ENCODE assay signal across 34 cellular contexts in genomic region chr6:100785982-100786381, GRCh38.
"Had no signal": no experiment of that assay in that cellular context is flagged by ENCODE, and none has a peak within 500 bp of the region (broad histone marks: within the 10 kb centered on the region; RNA-seq: fewer than 3 reads in every experiment).

No MANE protein-coding gene starts in this region.

- H3K27me3 Mint-ChIP-seq: activated CD4-positive, alpha-beta T cell treated with anti-CD3 and anti-CD28 coated beads for 36 hours; activated CD4-positive, alpha-beta T cell treated with anti-CD3 and anti-CD28 coated beads, Interleukin-2, amount 10 ng/mL, durations not matched to agents 7 days and 5 days; activated naive CD4-positive, alpha-beta T cell treated with anti-CD3 and anti-CD28 coated beads, Interleukin-2, amount 10 ng/mL, durations not matched to agents 7 days and 5 days; activated naive CD8-positive, alpha-beta T cell; activated naive CD8-positive, alpha-beta T cell treated with anti-CD3 and anti-CD28 coated beads, Interleukin-2, amount 50 U/mL, for 24 hours; central memory CD8-positive, alpha-beta T cell had no signal

- H3K9me3 Mint-ChIP-seq: activated CD4-positive, alpha-beta T cell treated with anti-CD3 and anti-CD28 coated beads, Interleukin-2, amount 10 ng/mL, durations not matched to agents 7 days and 5 days; activated naive CD4-positive, alpha-beta T cell treated with anti-CD3 and anti-CD28 coated beads, Interleukin-2, amount 10 ng/mL, durations not matched to agents 7 days and 5 days; activated T-cell treated with anti-CD3 and anti-CD28 coated beads, Interleukin-2, amount 50 U/mL, for 4 hours; activated T-helper 1 cell treated with anti-CD3 and anti-CD28 coated beads, Interleukin-12 subunit alpha, Interleukin-12 subunit beta, Interleukin-2, Interleukin-4 antibody, amounts not matched to agents 30 ng/mL and 10 ng/mL and 1 ng/mL, durations not matched to agents 14 hours and 24 hours and 36 hours; central memory CD8-positive, alpha-beta T cell; T-helper 1 cell treated with Interleukin-12 subunit alpha and Interleukin-12 subunit beta and Interleukin-4 antibody, amounts not matched to agents 30 μg/mL and 1 μg/mL, for 36 hours; T-helper 2 cell treated with Interferon-gamma antibody and Interleukin-4, amounts not matched to agents 5 μg/mL and 100 μg/mL, for 36 hours had no signal

- DNase-seq: activated CD4-positive, alpha-beta T cell treated with anti-CD3 and anti-CD28 coated beads for 36 hours; activated CD4-positive, alpha-beta T cell treated with anti-CD3 and anti-CD28 coated beads, Interleukin-2, amount 10 ng/mL, durations not matched to agents 7 days and 5 days; activated CD4-positive, alpha-beta T cell treated with anti-CD3 and anti-CD28 coated beads, Interleukin-2, amount 50 U/mL, for 48 hours; activated CD8-positive, alpha-beta memory T cell treated with anti-CD3 and anti-CD28 coated beads, Interleukin-2, amount 50 U/mL, for 4 hours; activated effector memory CD4-positive, alpha-beta T cell treated with Interleukin-2 at 50 U/mL for 16 hours; activated naive CD4-positive, alpha-beta T cell treated with anti-CD3 and anti-CD28 coated beads, Interleukin-2, amount 10 ng/mL, durations not matched to agents 7 days and 5 days; activated naive CD8-positive, alpha-beta T cell treated with anti-CD3 and anti-CD28 coated beads, Interleukin-2, amount 50 U/mL, for 24 hours; activated T-cell treated with anti-CD3 and anti-CD28 coated beads for 4 hours; activated T-cell treated with anti-CD3 and anti-CD28 coated beads, Interleukin-2, amount 50 U/mL, for 4 hours; aorta; brain microvascular endothelial cell; Kasumi-1; MG63; NCI-H1048; NCI-H1105 treated with DMSO at 0.1 percent for 48 hours; NCI-H1436; NCI-H1694; NCI-H1930; NCI-H2081 treated with DMSO at 0.1 percent for 48 hours; NCI-H345; NCI-H524 treated with DMSO at 0.1 percent for 48 hours; PC-3; Peyer's patch; RPMI8226; SHP77 treated with DMSO at 0.1 percent for 48 hours; SK-N-SH had no signal

- H3K4me1 ChIP-seq: Peyer's patch, SJSA1 had no signal

- H3K4me1 Mint-ChIP-seq: activated CD4-positive, alpha-beta T cell treated with anti-CD3 and anti-CD28 coated beads for 36 hours; central memory CD8-positive, alpha-beta T cell had no signal

- H3K4me3 Mint-ChIP-seq: activated CD4-positive, alpha-beta T cell treated with anti-CD3 and anti-CD28 coated beads for 36 hours; activated CD4-positive, alpha-beta T cell treated with anti-CD3 and anti-CD28 coated beads, Interleukin-2, amount 10 ng/mL, durations not matched to agents 7 days and 5 days; activated naive CD4-positive, alpha-beta T cell treated with anti-CD3 and anti-CD28 coated beads, Interleukin-2, amount 10 ng/mL, durations not matched to agents 7 days and 5 days; activated naive CD8-positive, alpha-beta T cell; activated naive CD8-positive, alpha-beta T cell treated with anti-CD3 and anti-CD28 coated beads, Interleukin-2, amount 50 U/mL, for 24 hours; activated T-cell treated with anti-CD3 and anti-CD28 coated beads, Interleukin-2, amount 50 U/mL, for 4 hours; activated T-helper 1 cell treated with anti-CD3 and anti-CD28 coated beads, Interleukin-12 subunit alpha, Interleukin-12 subunit beta, Interleukin-2, Interleukin-4 antibody, amounts not matched to agents 30 ng/mL and 10 ng/mL and 1 ng/mL, durations not matched to agents 14 hours and 24 hours and 36 hours; central memory CD8-positive, alpha-beta T cell; T-helper 1 cell treated with Interleukin-12 subunit alpha and Interleukin-12 subunit beta and Interleukin-4 antibody, amounts not matched to agents 30 μg/mL and 1 μg/mL, for 36 hours; T-helper 2 cell treated with Interferon-gamma antibody and Interleukin-4, amounts not matched to agents 5 μg/mL and 100 μg/mL, for 36 hours had no signal

- H3K4me3 ChIP-seq: cardiac muscle cell, MG63, Peyer's patch, SJSA1 had no signal

- H3K36me3 ChIP-seq: brain microvascular endothelial cell, cardiac muscle cell, MG63, Peyer's patch had no signal

- H3K27ac ChIP-seq: brain microvascular endothelial cell, cardiac muscle cell, Peyer's patch, SJSA1 had no signal

- H3K27ac Mint-ChIP-seq: activated CD4-positive, alpha-beta T cell treated with anti-CD3 and anti-CD28 coated beads for 36 hours; activated CD4-positive, alpha-beta T cell treated with anti-CD3 and anti-CD28 coated beads, Interleukin-2, amount 10 ng/mL, durations not matched to agents 7 days and 5 days; activated naive CD4-positive, alpha-beta T cell treated with anti-CD3 and anti-CD28 coated beads, Interleukin-2, amount 10 ng/mL, durations not matched to agents 7 days and 5 days; activated naive CD8-positive, alpha-beta T cell; activated naive CD8-positive, alpha-beta T cell treated with anti-CD3 and anti-CD28 coated beads, Interleukin-2, amount 50 U/mL, for 24 hours; activated T-helper 1 cell treated with anti-CD3 and anti-CD28 coated beads, Interleukin-12 subunit alpha, Interleukin-12 subunit beta, Interleukin-2, Interleukin-4 antibody, amounts not matched to agents 30 ng/mL and 10 ng/mL and 1 ng/mL, durations not matched to agents 14 hours and 24 hours and 36 hours; T-helper 1 cell treated with Interleukin-12 subunit alpha and Interleukin-12 subunit beta and Interleukin-4 antibody, amounts not matched to agents 30 μg/mL and 1 μg/mL, for 36 hours; T-helper 2 cell treated with Interferon-gamma antibody and Interleukin-4, amounts not matched to agents 5 μg/mL and 100 μg/mL, for 36 hours had no signal

- ATAC-seq: activated CD4-positive, alpha-beta T cell treated with anti-CD3 and anti-CD28 coated beads for 36 hours; activated CD4-positive, CD25-positive, alpha-beta regulatory T cell treated with anti-CD3 and anti-CD28 coated beads, Interleukin-2, amount 50 U/mL, for 24 hours; activated naive CD8-positive, alpha-beta T cell treated with anti-CD3 and anti-CD28 coated beads, Interleukin-2, amount 50 U/mL, for 24 hours; activated T-cell treated with anti-CD3 and anti-CD28 coated beads, Interleukin-2, amount 50 U/mL, for 4 hours; PC-3 had no signal

- H3K9me3 ChIP-seq: MG63, Peyer's patch, SJSA1, SK-N-SH had no signal

- H3K27me3 ChIP-seq: brain microvascular endothelial cell, cardiac muscle cell, MG63, Peyer's patch, SJSA1 had no signal
